22 cellular contexts compared by ENCODE assay signal in the genomic region with DNA sequence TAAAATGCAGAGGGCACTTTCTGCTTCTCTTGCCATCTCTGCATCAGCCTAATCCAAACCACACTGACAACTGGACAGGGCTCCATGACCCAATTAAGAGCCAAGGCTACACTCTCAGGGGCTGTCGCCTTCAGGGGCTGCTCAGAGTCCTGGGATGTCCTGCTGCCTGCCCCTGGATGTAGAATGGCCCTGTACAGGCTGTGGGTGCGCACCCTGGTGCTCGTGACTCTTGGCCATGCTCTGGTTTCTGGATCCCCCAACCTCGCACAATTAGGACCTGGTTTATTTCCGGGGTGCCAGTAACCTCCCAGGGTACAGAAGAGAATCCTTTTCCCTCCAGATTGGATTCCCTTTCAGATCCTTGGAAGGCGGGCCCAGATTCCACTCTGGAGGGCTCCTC. TPM values are rescaled to one million over a fixed set of nuclear protein-coding genes. Genes with fewer than 3 reads are reported as not detected.
DNase-seq lines count a peak whose midpoint lies in the region; ATAC-seq, FAIRE-seq and TF ChIP-seq lines count a peak whose summit lies in the region.
"Had no signal": no experiment of that assay in that cellular context is flagged by ENCODE, and none has a peak within 500 bp of the region (broad histone marks: within the 10 kb centered on the region; RNA-seq: fewer than 3 reads in every experiment).

No MANE protein-coding gene starts in this region.

- no peak for TF ChIP-seq EP300 in esophagus muscularis mucosa (IDR thresholded peaks at IDR 0.05)

- intact Hi-C loops in kidney (cut with DNase I), result no loop called here
- intact Hi-C loops in esophagus muscularis mucosa (cut with DNase I), result no loop called here
- intact Hi-C loops in CD4-positive, alpha-beta T cell (cut with DNase I, micrococcal nuclease), result no loop called here

- peak; percentile 5 for DNase-seq in H9
- peak in 3 of 61 donors; percentile 11 to 37 (median 21) for DNase-seq in caudate nucleus (lab: John Stamatoyannopoulos, UW)
- DNase-seq in kidney, result peak; percentile 8
- no peak for DNase-seq in stimulated activated effector memory CD8-positive, alpha-beta T cell treated with anti-CD3 and anti-CD28 coated beads, Interleukin-12 subunit alpha, Interleukin-12 subunit beta, amount 100 ng/mL, for 72 hours (ENCODE audit: low spot score in 2 of 2)
- no peak for DNase-seq in esophagus muscularis mucosa (ENCODE audit: extremely low spot score)
- DNase-seq in CD4-positive, alpha-beta T cell, result no peak
- DNase-seq in epidermal melanocyte (ENCODE audit: insufficient read length, low spot score), result no peak
- DNase-seq: NCI-H1048, NCI-H1436 treated with DMSO at 0.1 percent for 48 hours, NCI-H2029, NCI-H345, NCI-H524 treated with DMSO at 0.1 percent for 48 hours had no signal

- H3K9me3 Mint-ChIP-seq in H9, result no peaks in the 10 kb centered on the region
- no peaks in the 10 kb centered on the region for H3K9me3 Mint-ChIP-seq in stimulated activated effector memory CD8-positive, alpha-beta T cell treated with anti-CD3 and anti-CD28 coated beads, Interleukin-12 subunit alpha, Interleukin-12 subunit beta, amount 100 ng/mL, for 72 hours
- H3K9me3 Mint-ChIP-seq in CD4-positive, alpha-beta T cell, result no peaks in the 10 kb centered on the region

- H4K91ac ChIP-seq in H9 (ENCODE audit: insufficient read length, low read depth, low read length), result no peak overlapping the region

- no peak overlapping the region for H3K27ac Mint-ChIP-seq in H9
- H3K27ac Mint-ChIP-seq in stimulated activated effector memory CD8-positive, alpha-beta T cell treated with anti-CD3 and anti-CD28 coated beads, Interleukin-12 subunit alpha, Interleukin-12 subunit beta, amount 100 ng/mL, for 72 hours, result peak overlapping the region; percentile 52
- H3K27ac Mint-ChIP-seq in CD4-positive, alpha-beta T cell, result no peak overlapping the region

- WGBS in H9 (ENCODE audit: extremely low coverage, insufficient read length, low lambda C conversion rate), result no CpG with 5 or more reads among the region's 6 CpGs
- WGBS in esophagus muscularis mucosa, result 96% methylated on average over 6 of the region's 6 CpGs

- no peak overlapping the region for H2AFZ ChIP-seq in H9 (ENCODE audit: low read length)

- no peak overlapping the region for H3K18ac ChIP-seq in H9 (ENCODE audit: insufficient read length, low read depth, low read length)

- H3K36me3 Mint-ChIP-seq in H9 (ENCODE audit: insufficient read depth in 1 of 3, low read depth in 3 of 3), result peaks cover 9 to 46% (median 34%) of the 10 kb centered on the region in 3 experiments; a peak in 6 of 7 replicates
- no peaks in the 10 kb centered on the region for H3K36me3 Mint-ChIP-seq in stimulated activated effector memory CD8-positive, alpha-beta T cell treated with anti-CD3 and anti-CD28 coated beads, Interleukin-12 subunit alpha, Interleukin-12 subunit beta, amount 100 ng/mL, for 72 hours
- peaks cover 35% of the 10 kb centered on the region for H3K36me3 Mint-ChIP-seq in CD4-positive, alpha-beta T cell (ENCODE audit: low read depth)

- H3K4me3 ChIP-seq in kidney (ENCODE audit: low read length in 2 of 2) (no peak overlapping the region), esophagus muscularis mucosa (no peak overlapping the region)
- H3K4me3 ChIP-seq: BLaER1 treated with 17β-estradiol and CSF1 and Interleukin-3, amounts not matched to agents 10 nM and 100 nM had no signal

- POLR2A ChIA-PET in CD4-positive, alpha-beta T cell (lab: Charles Lee), result interaction anchor here (1.0 kb wide), 1 partner anchor 12 kb away, joined by 3 read pairs; no protein-coding TSS in a partner anchor

- TF ChIP-seq POLR2A in esophagus muscularis mucosa (IDR thresholded peaks at IDR 0.05; ENCODE audit: low read depth), result no peak

- H3K79me1 ChIP-seq in H9 (ENCODE audit: insufficient read depth, low read depth, low read length, poor library complexity, severe bottlenecking), result no peaks in the 10 kb centered on the region

- no peak overlapping the region for H3T11ph ChIP-seq in H9 (ENCODE audit: low read length)

- H3K9ac ChIP-seq in H9 (ENCODE audit: extremely low read depth, insufficient read length, low read length) (no peak overlapping the region), kidney (ENCODE audit: low read length in 2 of 2) (no peak overlapping the region)
- H3K9ac ChIP-seq: BLaER1 treated with 17β-estradiol and CSF1 and Interleukin-3, amounts not matched to agents 10 nM and 100 nM; KMS-11 had no signal

- H2BK5ac ChIP-seq in H9 (ENCODE audit: insufficient read length, low read length), result no peak overlapping the region

- no peak overlapping the region for H3K4me2 ChIP-seq in H9 (ENCODE audit: insufficient read depth, insufficient read length, low read length)
- H3K4me2 ChIP-seq: KMS-11 had no signal

- no peaks in the 10 kb centered on the region for H3K23me2 ChIP-seq in H9 (ENCODE audit: insufficient read length, low read depth, low read length, poor library complexity, severe bottlenecking)

- no peak overlapping the region for H3K14ac ChIP-seq in H9 (ENCODE audit: insufficient read depth, low read length)

- no peak overlapping the region for H2BK15ac ChIP-seq in H9 (ENCODE audit: low read depth, low read length)

- H3K27me3 ChIP-seq in H9 (ENCODE audit: insufficient read depth, low read length) (no peaks in the 10 kb centered on the region), esophagus muscularis mucosa (no peaks in the 10 kb centered on the region)
- H3K27me3 ChIP-seq in CD4-positive, alpha-beta T cell (ENCODE audit: control insufficient read depth, insufficient read depth, low read length), result no peaks in the 10 kb centered on the region
- H3K27me3 ChIP-seq: BLaER1 treated with 17β-estradiol and CSF1 and Interleukin-3, amounts not matched to agents 10 nM and 100 nM had no signal

- H2BK12ac ChIP-seq in H9 (ENCODE audit: insufficient read length, low read depth, low read length), result no peak overlapping the region

- no peak overlapping the region for H3K27ac ChIP-seq in H9 (ENCODE audit: insufficient read length, low read depth, low read length)
- H3K27ac ChIP-seq in caudate nucleus (ENCODE audit: low read depth, low read length), result peak overlapping the region; percentile 11
- H3K27ac ChIP-seq in kidney (ENCODE audit: low read depth in 2 of 2, low read length in 2 of 2), result no peak overlapping the region
- H3K27ac ChIP-seq in esophagus muscularis mucosa (replicated peaks in 1 of 4), result no peak overlapping the region
- no peak overlapping the region for H3K27ac ChIP-seq in CD4-positive, alpha-beta T cell (ENCODE audit: low read depth, low read length)
- H3K27ac ChIP-seq: HL-60, KMS-11 had no signal

- H3K4me1 ChIP-seq in H9 (ENCODE audit: insufficient read depth, low read length) (no peaks in the 10 kb centered on the region), kidney (ENCODE audit: control insufficient read depth in 1 of 2, insufficient read depth in 1 of 2, low read depth in 1 of 2, low read length in 2 of 2) (no peaks in the 10 kb centered on the region), esophagus muscularis mucosa (peaks cover 0 to 35% (median 33%) of the 10 kb centered on the region in 4 donors)

- no peak overlapping the region for H4K8ac ChIP-seq in H9 (replicated peaks; ENCODE audit: insufficient read length, low read depth, low read length)

- H3K36me3 ChIP-seq in kidney (ENCODE audit: control insufficient read depth in 1 of 2, insufficient read depth in 2 of 2, low read length in 2 of 2) (peaks cover 6 to 16% of the 10 kb centered on the region in 2 donors), esophagus muscularis mucosa (peaks cover 6 to 43% (median 29%) of the 10 kb centered on the region in 4 donors)

- H2BK20ac ChIP-seq in H9 (ENCODE audit: low read depth, low read length, poor library complexity, severe bottlenecking), result no peak overlapping the region

- FAIRE-seq in kidney (lab: Jason Lieb, UNC), result no peak
- FAIRE-seq: D721Med, GM12891, H1 had no signal

- H2AK5ac ChIP-seq in H9 (ENCODE audit: insufficient read length, low read length), result no peak overlapping the region

- no peak overlapping the region for H4K5ac ChIP-seq in H9 (ENCODE audit: insufficient read length, low read depth, low read length)

- H3K4ac ChIP-seq in H9 (ENCODE audit: low read depth, low read length), result no peak overlapping the region

- H3K27me3 Mint-ChIP-seq in H9 (ENCODE audit: low read depth), result no peaks in the 10 kb centered on the region
- no peaks in the 10 kb centered on the region for H3K27me3 Mint-ChIP-seq in CD4-positive, alpha-beta T cell

- no peaks in the 10 kb centered on the region for H3K9me3 ChIP-seq in H9 (ENCODE audit: control insufficient read depth, low read depth, low read length)
- H3K9me3 ChIP-seq in kidney (ENCODE audit: control insufficient read depth in 1 of 2, low read length in 2 of 2), result no peaks in the 10 kb centered on the region
- H3K9me3 ChIP-seq in esophagus muscularis mucosa, result no peaks in the 10 kb centered on the region
- no peaks in the 10 kb centered on the region for H3K9me3 ChIP-seq in CD4-positive, alpha-beta T cell (ENCODE audit: control insufficient read depth, low read length)

- peaks cover 3 to 11% of the 10 kb centered on the region in 2 experiments; a peak in 3 of 4 replicates for H3K4me1 Mint-ChIP-seq in H9
- peaks cover 1% of the 10 kb centered on the region for H3K4me1 Mint-ChIP-seq in stimulated activated effector memory CD8-positive, alpha-beta T cell treated with anti-CD3 and anti-CD28 coated beads, Interleukin-12 subunit alpha, Interleukin-12 subunit beta, amount 100 ng/mL, for 72 hours
- no peaks in the 10 kb centered on the region for H3K4me1 Mint-ChIP-seq in CD4-positive, alpha-beta T cell (ENCODE audit: low read depth)

- no peak overlapping the region for H3K56ac ChIP-seq in H9 (ENCODE audit: insufficient read length, low read depth, low read length)

- ATAC-seq in stimulated activated effector memory CD8-positive, alpha-beta T cell treated with anti-CD3 and anti-CD28 coated beads, Interleukin-12 subunit alpha, Interleukin-12 subunit beta, amount 100 ng/mL, for 72 hours, result no peak
- no peak for ATAC-seq in CD4-positive, alpha-beta T cell (ENCODE audit: poor library complexity)

- no peak for TF ChIP-seq CTCF in H9 (conservative IDR thresholded peaks at IDR 0.05)
- no peak for TF ChIP-seq CTCF in kidney (IDR thresholded peaks at IDR 0.05; ENCODE audit: borderline replicate concordance, extremely low read depth, insufficient read depth)
- no peak for TF ChIP-seq CTCF in esophagus muscularis mucosa (IDR thresholded peaks at IDR 0.05)
- no peak for TF ChIP-seq CTCF in CD4-positive, alpha-beta T cell (IDR thresholded peaks at IDR 0.05)

- no peak overlapping the region for H3K23ac ChIP-seq in H9 (ENCODE audit: insufficient read length, low read depth, low read length)

- no peak overlapping the region for H2BK120ac ChIP-seq in H9 (ENCODE audit: low read depth, low read length, poor library complexity, severe bottlenecking)

- no peak overlapping the region for H3K4me3 Mint-ChIP-seq in H9
- no peak overlapping the region for H3K4me3 Mint-ChIP-seq in stimulated activated effector memory CD8-positive, alpha-beta T cell treated with anti-CD3 and anti-CD28 coated beads, Interleukin-12 subunit alpha, Interleukin-12 subunit beta, amount 100 ng/mL, for 72 hours
- H3K4me3 Mint-ChIP-seq in CD4-positive, alpha-beta T cell, result no peak overlapping the region

- no peaks in the 10 kb centered on the region for H4K20me1 ChIP-seq in H9 (ENCODE audit: control insufficient read depth, insufficient read depth, insufficient read length)

- CTCF ChIA-PET in CD4-positive, alpha-beta T cell (lab: Charles Lee), result no interaction called here

- no peaks in the 10 kb centered on the region for H3K79me2 ChIP-seq in H9 (ENCODE audit: insufficient read depth, low read length)

RNA-seq across cellular contexts. Expression of a gene that starts 11.3 kb away (rescaled TPM):
- 40.7 and 43.4 TPM in 2 replicates for total RNA-seq in H9 (2021)
- total RNA-seq in kidney, result 33.1 TPM
- polyA plus RNA-seq in kidney (ENCODE audit: insufficient read depth, low read depth, low replicate concordance), result 52.7 TPM
- 10 to 100 TPM; 15.2 to 24.1 (median 17.0) TPM for total RNA-seq in esophagus muscularis mucosa
- total RNA-seq in CD4-positive, alpha-beta T cell, result 10 to 100 TPM; 10.2 to 10.9 TPM

RNA-seq across cellular contexts. Expression of a gene that starts 52.2 kb away (rescaled TPM):
- total RNA-seq in H9 (2021) (2.7 and 3.0 TPM in 2 replicates), kidney (2.1 TPM), esophagus muscularis mucosa (not detected)
- polyA plus RNA-seq in kidney (ENCODE audit: insufficient read depth, low read depth, low replicate concordance), result 400 TPM
- total RNA-seq in CD4-positive, alpha-beta T cell, result not detected
- total RNA-seq: A673, HT1080, M059J, RPMI7951 had no signal

Comparison
In these comparisons a context has a peak if more than half of its experiments do, and no peak if none do; other contexts are left out.
1. DNase-seq: peak in H9 (single experiment) and kidney (single experiment); none in stimulated activated effector memory CD8-positive, alpha-beta T cell treated with anti-CD3 and anti-CD28 coated beads, Interleukin-12 subunit alpha, Interleukin-12 subunit beta, amount 100 ng/mL, for 72 hours (0 of 2), esophagus muscularis mucosa (single experiment), CD4-positive, alpha-beta T cell (0 of 10) and epidermal melanocyte (single experiment).